9 cellular contexts compared by ENCODE assay signal in genomic region chr10:1044146-1044545, GRCh38.
DNase-seq lines count a peak whose midpoint lies in the region; TF ChIP-seq lines count a peak whose summit lies in the region.
"Had no signal": no experiment of that assay in that cellular context is flagged by ENCODE, and none has a peak within 500 bp of the region (broad histone marks: within the 10 kb centered on the region; RNA-seq: fewer than 3 reads in every experiment).

No MANE protein-coding gene starts in this region.

- H3K9me3 ChIP-seq in SU-DHL-6 (ENCODE audit: insufficient read depth, low read length), result no peaks in the 10 kb centered on the region
- H3K9me3 ChIP-seq: HAP-1 had no signal

- H2AFZ ChIP-seq in SU-DHL-6 (ENCODE audit: low read depth, low read length, severe bottlenecking), result no peak overlapping the region

- H3K9ac ChIP-seq in SU-DHL-6 (ENCODE audit: low read length), result peak overlapping the region; percentile 47

- H3K9me2 ChIP-seq in SU-DHL-6 (replicated peaks; ENCODE audit: insufficient read depth, low read length), result no peaks in the 10 kb centered on the region

- H3K36me3 ChIP-seq in SU-DHL-6 (ENCODE audit: low read length), result peaks cover 52% of the 10 kb centered on the region

- H3K27me3 ChIP-seq in SU-DHL-6 (ENCODE audit: low read length), result no peaks in the 10 kb centered on the region

- H3K79me2 ChIP-seq in SU-DHL-6 (ENCODE audit: insufficient read depth, low read length), result peaks cover 46% of the 10 kb centered on the region

- peaks cover 12% of the 10 kb centered on the region for H4K20me1 ChIP-seq in SU-DHL-6 (ENCODE audit: low read depth, low read length)

- H3K4me2 ChIP-seq in SU-DHL-6 (ENCODE audit: low read depth, low read length, poor library complexity, severe bottlenecking), result peak overlapping the region; percentile 61

- DNase-seq in epithelial cell of prostate (ENCODE audit: low read depth, low spot score) (no peak), retinal pigment epithelial cell (ENCODE audit: low read depth) (no peak), hepatic stellate cell (ENCODE audit: low spot score) (no peak), kidney tubule cell (ENCODE audit: low spot score) (no peak), NCI-H1105 (lab: John Stamatoyannopoulos, UW) (no peak), NCI-H2227 (lab: John Stamatoyannopoulos, UW; ENCODE audit: unreplicated experiment) (no peak)

- H3K27ac ChIP-seq in SU-DHL-6 (ENCODE audit: low read depth, low read length) (peak overlapping the region; percentile 78), epithelial cell of prostate (peak overlapping the region; percentile 11)

- no peak for TF ChIP-seq CTCF in SU-DHL-6 (IDR thresholded peaks at IDR 0.05; ENCODE audit: insufficient read depth, low read length, poor library complexity, severe bottlenecking)
- no peak for TF ChIP-seq CTCF in retinal pigment epithelial cell (conservative IDR thresholded peaks at IDR 0.05; ENCODE audit: low read depth, low read length)

- peaks cover 78% of the 10 kb centered on the region for H3F3A ChIP-seq in SU-DHL-6 (ENCODE audit: insufficient read depth)

- H3K4me3 ChIP-seq in GM08714 (ENCODE audit: low read length) (peak overlapping the region; percentile 49; the same call in 1 of the 2 replicates), SU-DHL-6 (ENCODE audit: insufficient read depth, low read length, poor library complexity, severe bottlenecking) (peak overlapping the region; percentile 31), retinal pigment epithelial cell (ENCODE audit: low read length) (peak overlapping the region; percentile 50)
- H3K4me3 ChIP-seq: HAP-1 had no signal
